7 cellular contexts compared by ENCODE assay signal in genomic region chr11:67056640-67057409, GRCh38. TPM values are rescaled to one million over a fixed set of nuclear protein-coding genes. Genes with fewer than 3 reads are reported as not detected.
DNase-seq lines count a peak whose midpoint lies in the region; ATAC-seq lines count a peak whose summit lies in the region.

Gene RHOD (plus strand): TSS chr11:67056847. CDS start chr11:67056903, 56 bp downstream.

- H3K18ac ChIP-seq in trophoblast cell (ENCODE audit: low read length): peak within 1 kb of the TSS; percentile 97

- H3K4me1 Mint-ChIP-seq in activated T-helper 2 cell treated with anti-CD3 and anti-CD28 coated beads, Interferon-gamma antibody, Interleukin-2, Interleukin-4, amounts not matched to agents 10 μg/mL and 5 μg/mL and 100 μg/mL, durations not matched to agents 14 hours and 24 hours and 36 hours (ENCODE audit: low read depth): peaks cover 11% of the 10 kb centered on the region

- H2AFZ ChIP-seq in trophoblast cell (ENCODE audit: insufficient read depth, low read length, poor library complexity): peak within 1 kb of the TSS; percentile 93

- H3K9me3 Mint-ChIP-seq in activated T-helper 2 cell treated with anti-CD3 and anti-CD28 coated beads, Interferon-gamma antibody, Interleukin-2, Interleukin-4, amounts not matched to agents 10 μg/mL and 5 μg/mL and 100 μg/mL, durations not matched to agents 14 hours and 24 hours and 36 hours: no peaks in the 10 kb centered on the region

- H3K9me3 ChIP-seq in HUES6 (ENCODE audit: control insufficient read depth, insufficient read depth, low read depth, low read length): no peaks in the 10 kb centered on the region
- H3K9me3 ChIP-seq in trophoblast cell (ENCODE audit: insufficient read depth, low read depth, low read length): peaks cover 1% of the 10 kb centered on the region

- peak within 1 kb of the TSS; percentile 42 for H2BK12ac ChIP-seq in trophoblast cell (ENCODE audit: low read length)

- peaks cover 9% of the 10 kb centered on the region for H3K27me3 ChIP-seq in HUES6 (ENCODE audit: control insufficient read depth, insufficient read depth, low read length)
- no peaks in the 10 kb centered on the region for H3K27me3 ChIP-seq in trophoblast cell (ENCODE audit: insufficient read depth, low read length)

- H3K36me3 ChIP-seq in HUES6 (ENCODE audit: control insufficient read depth, insufficient read depth, low read length) (no peaks in the 10 kb centered on the region), trophoblast cell (ENCODE audit: control insufficient read depth in 1 of 2, insufficient read depth in 2 of 2, low read length in 2 of 2) (peaks cover 0 to under 1% of the 10 kb centered on the region in 2 experiments)

- H3K9ac ChIP-seq in HUES6 (ENCODE audit: low read length): peak within 1 kb of the TSS; percentile 70
- peak within 1 kb of the TSS; percentile 76 for H3K9ac ChIP-seq in trophoblast cell (ENCODE audit: low read length)

- H3K79me1 ChIP-seq in trophoblast cell (ENCODE audit: low read length): peaks cover 9% of the 10 kb centered on the region

- H3K4me3 ChIP-seq in HUES6 (ENCODE audit: low read depth, low read length): peak within 1 kb of the TSS; percentile 82
- H3K4me3 ChIP-seq in trophoblast cell (ENCODE audit: low read depth, low read length): peak within 1 kb of the TSS; percentile 86

- no peaks in the 10 kb centered on the region for H3K36me3 Mint-ChIP-seq in activated T-helper 2 cell treated with anti-CD3 and anti-CD28 coated beads, Interferon-gamma antibody, Interleukin-2, Interleukin-4, amounts not matched to agents 10 μg/mL and 5 μg/mL and 100 μg/mL, durations not matched to agents 14 hours and 24 hours and 36 hours (ENCODE audit: low read depth)

- peak; percentile 12 for DNase-seq in activated T-helper 2 cell treated with anti-CD3 and anti-CD28 coated beads, Interferon-gamma antibody, Interleukin-2, Interleukin-4, amounts not matched to agents 10 μg/mL and 5 μg/mL and 100 μg/mL, durations not matched to agents 14 hours and 24 hours and 36 hours (ENCODE audit: low spot score)
- DNase-seq in glomerular endothelial cell (ENCODE audit: extremely low read depth, low read depth, low spot score): no peak
- peak; percentile 70 to 78 for DNase-seq in trophoblast cell
- no peak for DNase-seq in NCI-H748 (lab: John Stamatoyannopoulos, UW; ENCODE audit: unreplicated experiment)
- DNase-seq in NCI-H146 treated with DMSO at 0.1 percent for 48 hours (lab: John Stamatoyannopoulos, UW; ENCODE audit: unreplicated experiment): no peak

- no peak within 1 kb of the TSS for H3K27ac Mint-ChIP-seq in activated T-helper 2 cell treated with anti-CD3 and anti-CD28 coated beads, Interferon-gamma antibody, Interleukin-2, Interleukin-4, amounts not matched to agents 10 μg/mL and 5 μg/mL and 100 μg/mL, durations not matched to agents 14 hours and 24 hours and 36 hours

- no peak for ATAC-seq in GM18907 (IDR thresholded peaks at IDR 0.05; ENCODE audit: unreplicated experiment)

- H3K27ac ChIP-seq in HUES6 (ENCODE audit: low read depth, low read length) (no peak within 1 kb of the TSS), trophoblast cell (ENCODE audit: low read depth, low read length) (no peak within 1 kb of the TSS)

- intact Hi-C loops in activated T-helper 2 cell treated with anti-CD3 and anti-CD28 coated beads, Interferon-gamma antibody, Interleukin-2, Interleukin-4, amounts not matched to agents 10 μg/mL and 5 μg/mL and 100 μg/mL, durations not matched to agents 14 hours and 24 hours and 36 hours (cut with micrococcal nuclease): no loop called here

- H3K4me2 ChIP-seq in trophoblast cell (ENCODE audit: low read length): peak within 1 kb of the TSS; percentile 86

- H2BK5ac ChIP-seq in trophoblast cell (ENCODE audit: low read depth, low read length, poor library complexity): peak within 1 kb of the TSS; percentile 56

- H3K23ac ChIP-seq in trophoblast cell (ENCODE audit: low read length): no peak within 1 kb of the TSS

- H4K8ac ChIP-seq in trophoblast cell (ENCODE audit: low read depth, low read length): peak within 1 kb of the TSS; percentile 93

- H3K4ac ChIP-seq in trophoblast cell (ENCODE audit: low read depth, low read length): peak within 1 kb of the TSS; percentile 60

- no CpG with 5 or more reads among the region's 69 CpGs for WGBS in trophoblast cell (ENCODE audit: extremely low coverage, insufficient coverage, insufficient read length)

- peak within 1 kb of the TSS; percentile 68 for H3K4me3 Mint-ChIP-seq in activated T-helper 2 cell treated with anti-CD3 and anti-CD28 coated beads, Interferon-gamma antibody, Interleukin-2, Interleukin-4, amounts not matched to agents 10 μg/mL and 5 μg/mL and 100 μg/mL, durations not matched to agents 14 hours and 24 hours and 36 hours (ENCODE audit: low read depth)

- H4K91ac ChIP-seq in trophoblast cell (ENCODE audit: low read depth, low read length): peak within 1 kb of the TSS; percentile 97

- H4K12ac ChIP-seq in trophoblast cell (ENCODE audit: low read depth, low read length): peak within 1 kb of the TSS; percentile 76

- H2AK5ac ChIP-seq in trophoblast cell (ENCODE audit: low read length): peak within 1 kb of the TSS; percentile 57

- H3K4me1 ChIP-seq in HUES6 (ENCODE audit: control insufficient read depth, insufficient read depth, low read length): peaks cover 29% of the 10 kb centered on the region
- H3K4me1 ChIP-seq in trophoblast cell (ENCODE audit: control insufficient read depth in 1 of 2, insufficient read depth in 2 of 2, low read length in 2 of 2): peaks cover 17 to 23% of the 10 kb centered on the region in 2 experiments

- peak within 1 kb of the TSS; percentile 81 for H2BK120ac ChIP-seq in trophoblast cell (ENCODE audit: insufficient read depth, low read length, poor library complexity)

- H3K14ac ChIP-seq in trophoblast cell (ENCODE audit: low read length): peak within 1 kb of the TSS; percentile 87

- H3K79me2 ChIP-seq in trophoblast cell (ENCODE audit: control insufficient read depth, insufficient read depth, low read length, poor library complexity): peaks cover 3% of the 10 kb centered on the region

- H3K27me3 Mint-ChIP-seq in activated T-helper 2 cell treated with anti-CD3 and anti-CD28 coated beads, Interferon-gamma antibody, Interleukin-2, Interleukin-4, amounts not matched to agents 10 μg/mL and 5 μg/mL and 100 μg/mL, durations not matched to agents 14 hours and 24 hours and 36 hours (ENCODE audit: low read depth): peaks cover 10% of the 10 kb centered on the region

RNA-seq across cellular contexts. Expression of gene RHOD, which starts in this region (rescaled TPM):
- 0.30 and 0.39 TPM in 2 replicates for total RNA-seq in activated T-helper 2 cell treated with anti-CD3 and anti-CD28 coated beads, Interferon-gamma antibody, Interleukin-2, Interleukin-4, amounts not matched to agents 10 μg/mL and 5 μg/mL and 100 μg/mL, durations not matched to agents 14 hours and 24 hours and 36 hours
- 22.1 and 23.8 TPM in 2 replicates for total RNA-seq in glomerular endothelial cell
- 18.3 and 19.6 TPM in 2 replicates for polyA plus RNA-seq in trophoblast cell (2013)

Comparison
In these comparisons a context has a peak if more than half of its experiments do, and no peak if none do; other contexts are left out.
1. RNA of gene RHOD (total RNA-seq): 22.1 to 23.8 TPM in glomerular endothelial cell; 0.30 to 0.39 TPM in activated T-helper 2 cell treated with anti-CD3 and anti-CD28 coated beads, Interferon-gamma antibody, Interleukin-2, Interleukin-4, amounts not matched to agents 10 μg/mL and 5 μg/mL and 100 μg/mL, durations not matched to agents 14 hours and 24 hours and 36 hours; every median in the first group is over 10 times any median in the second.
2. Peak in DNase-seq in activated T-helper 2 cell treated with anti-CD3 and anti-CD28 coated beads, Interferon-gamma antibody, Interleukin-2, Interleukin-4, amounts not matched to agents 10 μg/mL and 5 μg/mL and 100 μg/mL, durations not matched to agents 14 hours and 24 hours and 36 hours; RNA of the gene not detected or under 1 TPM.
3. DNase-seq: peak in trophoblast cell (2 of 2); none in glomerular endothelial cell (single experiment), NCI-H748 (single experiment) and NCI-H146 treated with DMSO at 0.1 percent for 48 hours (single experiment).